In genomic region chr10:13669182-13669860, GRCh38 we compare ENCODE assay signal across 26 cellular contexts.
DNase-seq lines count a peak whose midpoint lies in the region; ATAC-seq and TF ChIP-seq lines count a peak whose summit lies in the region.
"Had no signal": no experiment of that assay in that cellular context is flagged by ENCODE, and none has a peak within 500 bp of the region (broad histone marks: within the 10 kb centered on the region; RNA-seq: fewer than 3 reads in every experiment).

No MANE protein-coding gene starts in this region.

- H3K27me3 Mint-ChIP-seq in activated CD8-positive, alpha-beta T cell treated with anti-CD3 and anti-CD28 coated beads, Interleukin-2, amount 10 ng/mL, durations not matched to agents 7 days and 5 days (ENCODE audit: low read depth) = no peaks in the 10 kb centered on the region
- H3K27me3 Mint-ChIP-seq: activated CD4-positive, alpha-beta T cell treated with anti-CD3 and anti-CD28 coated beads for 36 hours; CD4-positive, CD25-positive, alpha-beta regulatory T cell; effector memory CD8-positive, alpha-beta T cell; T-helper 17 cell had no signal

- no peak for TF ChIP-seq EP300 in stomach (IDR thresholded peaks at IDR 0.05)

- H3K9me3 ChIP-seq in esophagus (ENCODE audit: control insufficient read depth in 2 of 2, insufficient read depth in 1 of 2, low read depth in 1 of 2, low read length in 1 of 2) (no peaks in the 10 kb centered on the region), right lobe of liver (no peaks in the 10 kb centered on the region), stomach (no peaks in the 10 kb centered on the region)
- H3K9me3 ChIP-seq: prostate gland, SK-N-SH, suprapubic skin, vagina had no signal

- H3K9me3 Mint-ChIP-seq in activated CD8-positive, alpha-beta T cell treated with anti-CD3 and anti-CD28 coated beads, Interleukin-2, amount 10 ng/mL, durations not matched to agents 7 days and 5 days (ENCODE audit: insufficient read depth) = no peaks in the 10 kb centered on the region
- H3K9me3 Mint-ChIP-seq: activated T-cell treated with anti-CD3 and anti-CD28 coated beads, Interleukin-2, amount 50 U/mL, for 4 hours; CD4-positive, CD25-positive, alpha-beta regulatory T cell; effector memory CD8-positive, alpha-beta T cell; neural crest cell had no signal

- no peak overlapping the region for H3K4me3 Mint-ChIP-seq in activated CD8-positive, alpha-beta T cell treated with anti-CD3 and anti-CD28 coated beads, Interleukin-2, amount 10 ng/mL, durations not matched to agents 7 days and 5 days
- H3K4me3 Mint-ChIP-seq: activated CD4-positive, alpha-beta T cell treated with anti-CD3 and anti-CD28 coated beads for 36 hours; activated T-cell treated with anti-CD3 and anti-CD28 coated beads, Interleukin-2, amount 50 U/mL, for 4 hours; CD4-positive, CD25-positive, alpha-beta regulatory T cell; effector memory CD8-positive, alpha-beta T cell; neural crest cell; T-helper 17 cell had no signal

- ATAC-seq in right lobe of liver (peak; percentile 71 to 86 (median 74)), HG03378 (IDR thresholded peaks at IDR 0.05; ENCODE audit: unreplicated experiment) (no peak)
- ATAC-seq in activated CD8-positive, alpha-beta T cell treated with anti-CD3 and anti-CD28 coated beads, Interleukin-2, amount 10 ng/mL, durations not matched to agents 7 days and 5 days = no peak
- ATAC-seq: activated CD4-positive, alpha-beta T cell treated with anti-CD3 and anti-CD28 coated beads for 36 hours; activated T-cell treated with anti-CD3 and anti-CD28 coated beads, Interleukin-2, amount 50 U/mL, for 4 hours; effector memory CD8-positive, alpha-beta T cell; left ventricle myocardium superior; T-helper 17 cell had no signal

- H3K36me3 ChIP-seq in esophagus (ENCODE audit: control insufficient read depth in 2 of 2, insufficient read depth in 2 of 2, low read length in 1 of 2) (peaks cover 7 to 29% of the 10 kb centered on the region in 2 donors), right lobe of liver (peaks cover 0 to 15% (median 5%) of the 10 kb centered on the region in 4 donors), stomach (peaks cover 14 to 82% (median 75%) of the 10 kb centered on the region in 4 donors)

- 77 to 89% methylated on average over 9 of the region's 9 CpGs for WGBS in esophagus, 2 donors
- 31% methylated on average over 2 of the region's 9 CpGs for WGBS in right lobe of liver (ENCODE audit: insufficient coverage, low coverage, low lambda C conversion rate, missing lambda C conversion rate)
- 46 to 76% (median 64%) methylated on average over 9 of the region's 9 CpGs for WGBS in stomach, 5 donors

- POLR2A ChIA-PET in activated CD8-positive, alpha-beta T cell treated with anti-CD3 and anti-CD28 coated beads, Interleukin-2, amount 10 ng/mL, durations not matched to agents 7 days and 5 days (lab: Charles Lee) = no interaction called here

- CTCF ChIA-PET in activated CD8-positive, alpha-beta T cell treated with anti-CD3 and anti-CD28 coated beads, Interleukin-2, amount 10 ng/mL, durations not matched to agents 7 days and 5 days (lab: Charles Lee) = no interaction called here

- intact Hi-C loops in right lobe of liver (cut with DNase I) (no loop called here), stomach (cut with DNase I; ENCODE audit: low total_unique reads) (no loop called here), posterior cingulate gyrus (cut with DNase I) (no loop called here)

- H3K4me1 Mint-ChIP-seq in activated CD8-positive, alpha-beta T cell treated with anti-CD3 and anti-CD28 coated beads, Interleukin-2, amount 10 ng/mL, durations not matched to agents 7 days and 5 days (ENCODE audit: low read depth) = no peaks in the 10 kb centered on the region
- H3K4me1 Mint-ChIP-seq: activated CD4-positive, alpha-beta T cell treated with anti-CD3 and anti-CD28 coated beads for 36 hours; CD4-positive, CD25-positive, alpha-beta regulatory T cell; T-helper 17 cell had no signal

- no peaks in the 10 kb centered on the region for H3K27me3 ChIP-seq in esophagus (ENCODE audit: control insufficient read depth in 1 of 2, insufficient read depth in 2 of 2, low read length in 2 of 2)
- H3K27me3 ChIP-seq in right lobe of liver = no peaks in the 10 kb centered on the region
- no peaks in the 10 kb centered on the region for H3K27me3 ChIP-seq in stomach
- H3K27me3 ChIP-seq: suprapubic skin, vagina had no signal

- H3K27ac ChIP-seq in esophagus (ENCODE audit: low read depth in 2 of 2, low read length in 1 of 2) (peak overlapping the region; percentile 12 to 78), right lobe of liver (peak overlapping the region in 1 of 3 donors; percentile 59), stomach (peak overlapping the region in 3 of 5 donors; percentile 1 to 46 (median 15))
- H3K27ac ChIP-seq: prostate gland, suprapubic skin, vagina had no signal

- H3K4me3 ChIP-seq in esophagus (ENCODE audit: low read depth in 1 of 2, low read length in 2 of 2) (no peak overlapping the region), right lobe of liver (no peak overlapping the region), stomach (no peak overlapping the region)
- H3K4me3 ChIP-seq: prostate gland, suprapubic skin, vagina had no signal

- H3K27ac Mint-ChIP-seq in activated CD8-positive, alpha-beta T cell treated with anti-CD3 and anti-CD28 coated beads, Interleukin-2, amount 10 ng/mL, durations not matched to agents 7 days and 5 days = no peak overlapping the region
- H3K27ac Mint-ChIP-seq: activated CD4-positive, alpha-beta T cell treated with anti-CD3 and anti-CD28 coated beads for 36 hours; effector memory CD8-positive, alpha-beta T cell; T-helper 17 cell had no signal

- no peaks in the 10 kb centered on the region for H3K36me3 Mint-ChIP-seq in activated CD8-positive, alpha-beta T cell treated with anti-CD3 and anti-CD28 coated beads, Interleukin-2, amount 10 ng/mL, durations not matched to agents 7 days and 5 days (ENCODE audit: low read depth)

- TF ChIP-seq POLR2A in right lobe of liver (IDR thresholded peaks at IDR 0.05) (no peak), stomach (IDR thresholded peaks at IDR 0.05) (no peak)

- H3K4me1 ChIP-seq in esophagus (ENCODE audit: control insufficient read depth in 2 of 2, insufficient read depth in 2 of 2, low read length in 1 of 2) (no peaks in the 10 kb centered on the region), right lobe of liver (peaks cover 0 to 17% (median 7%) of the 10 kb centered on the region in 4 donors), stomach (peaks cover 0 to 14% (median 7%) of the 10 kb centered on the region in 4 donors)
- H3K4me1 ChIP-seq: prostate gland had no signal

- DNase-seq in HuH-7 (ENCODE audit: low spot score) = peak; percentile 62
- DNase-seq in right lobe of liver = no peak
- no peak for DNase-seq in stomach
- no peak for DNase-seq in activated CD8-positive, alpha-beta T cell treated with anti-CD3 and anti-CD28 coated beads, Interleukin-2, amount 10 ng/mL, durations not matched to agents 7 days and 5 days
- no peak for DNase-seq in posterior cingulate gyrus
- DNase-seq: activated CD4-positive, alpha-beta T cell treated with anti-CD3 and anti-CD28 coated beads for 36 hours; activated T-cell treated with anti-CD3 and anti-CD28 coated beads, Interleukin-2, amount 50 U/mL, for 4 hours; CD4-positive, CD25-positive, alpha-beta regulatory T cell; effector memory CD8-positive, alpha-beta T cell; glutamatergic neuron; HCEC 1CT; KBM-7; left ventricle myocardium superior; MM.1S; NCI-H1417 treated with DMSO at 0.1 percent for 48 hours; NCI-H82; SK-N-SH; small intestine; stimulated activated CD4-positive, alpha-beta T cell treated with anti-CD3 and anti-CD28 coated beads, Interleukin-1b, Interleukin-23, amount 100 ng/mL, for 48 hours; T-helper 17 cell had no signal

- TF ChIP-seq CTCF in right lobe of liver (IDR thresholded peaks at IDR 0.05) = no peak
- TF ChIP-seq CTCF in stomach (IDR thresholded peaks at IDR 0.05) = no peak

Comparison
In these comparisons a context has a peak if more than half of its experiments do, and no peak if none do; other contexts are left out.
1. ATAC-seq: peak in right lobe of liver (4 of 4); none in activated CD8-positive, alpha-beta T cell treated with anti-CD3 and anti-CD28 coated beads, Interleukin-2, amount 10 ng/mL, durations not matched to agents 7 days and 5 days (single experiment) and HG03378 (single experiment).